Comparison of ENCODE assay signal across 22 cellular contexts in genomic region chr10:65769828-65770227, GRCh38.
"Had no signal": no experiment of that assay in that cellular context is flagged by ENCODE, and none has a peak within 500 bp of the region (broad histone marks: within the 10 kb centered on the region; RNA-seq: fewer than 3 reads in every experiment).

No MANE protein-coding gene starts in this region.

- H3K36me3 Mint-ChIP-seq: activated CD4-positive, alpha-beta memory T cell treated with anti-CD3 and anti-CD28 coated beads for 36 hours; activated naive CD4-positive, alpha-beta T cell treated with anti-CD3 and anti-CD28 coated beads, Interleukin-2, amount 50 U/mL, for 72 hours had no signal

- DNase-seq: activated CD4-positive, alpha-beta memory T cell treated with anti-CD3 and anti-CD28 coated beads for 36 hours; activated CD4-positive, alpha-beta T cell treated with anti-CD3 and anti-CD28 coated beads for 1 hour; activated CD8-positive, alpha-beta memory T cell treated with anti-CD3 and anti-CD28 coated beads, Interleukin-2, amount 50 U/mL, for 4 hours; activated gamma-delta T cell; activated T-cell treated with anti-CD3 and anti-CD28 coated beads, Interleukin-2, amount 50 U/mL, for 48 hours; amygdala; cerebellar nuclear complex; effector memory CD4-positive, alpha-beta T cell; gastrocnemius medialis; heart right ventricle; natural killer cell; small intestine; stimulated activated naive CD8-positive, alpha-beta T cell treated with anti-CD3 and anti-CD28 coated beads, Interleukin-15, amount 100 ng/mL, for 72 hours; T-helper 1 cell; upper lobe of left lung had no signal

- H3K4me1 Mint-ChIP-seq: natural killer cell; stimulated activated naive CD8-positive, alpha-beta T cell treated with anti-CD3 and anti-CD28 coated beads, Interleukin-15, amount 100 ng/mL, for 72 hours had no signal

- H3K4me3 Mint-ChIP-seq: activated CD4-positive, alpha-beta memory T cell treated with anti-CD3 and anti-CD28 coated beads for 36 hours; dendritic cell treated with granulocyte-macrophage colony-stimulating factor and Interleukin-4, amounts not matched to agents 40 ng/mL and 50 ng/mL, for 4 days; natural killer cell; stimulated activated naive CD8-positive, alpha-beta T cell treated with anti-CD3 and anti-CD28 coated beads, Interleukin-15, amount 100 ng/mL, for 72 hours had no signal

- H3K27ac Mint-ChIP-seq: activated CD4-positive, alpha-beta memory T cell treated with anti-CD3 and anti-CD28 coated beads for 36 hours; activated naive CD4-positive, alpha-beta T cell treated with anti-CD3 and anti-CD28 coated beads, Interleukin-2, amount 50 U/mL, for 72 hours; dendritic cell treated with granulocyte-macrophage colony-stimulating factor and Interleukin-4, amounts not matched to agents 40 ng/mL and 50 ng/mL, for 4 days; natural killer cell; stimulated activated naive CD8-positive, alpha-beta T cell treated with anti-CD3 and anti-CD28 coated beads, Interleukin-15, amount 100 ng/mL, for 72 hours had no signal

- H3K27ac ChIP-seq: breast epithelium, gastrocnemius medialis, heart right ventricle, right atrium auricular region, upper lobe of left lung, VCaP had no signal

- H3K27me3 ChIP-seq: breast epithelium, gastrocnemius medialis, heart right ventricle, right atrium auricular region, upper lobe of left lung had no signal

- H3K4me1 ChIP-seq: breast epithelium, gastrocnemius medialis, heart right ventricle, right atrium auricular region, upper lobe of left lung had no signal

- H3K9me3 ChIP-seq: breast epithelium, gastrocnemius medialis, heart right ventricle, right atrium auricular region, upper lobe of left lung had no signal

- ATAC-seq: activated naive CD4-positive, alpha-beta T cell treated with anti-CD3 and anti-CD28 coated beads, Interleukin-2, amount 50 U/mL, for 72 hours; gastrocnemius medialis; heart right ventricle; left lobe of liver; natural killer cell; SK-N-SH treated with all-trans-retinoic acid at 6 μM for 48 hours; stimulated activated naive CD8-positive, alpha-beta T cell treated with anti-CD3 and anti-CD28 coated beads, Interleukin-15, amount 100 ng/mL, for 72 hours had no signal

- H3K4me3 ChIP-seq: breast epithelium, gastrocnemius medialis, heart right ventricle, right atrium auricular region, upper lobe of left lung had no signal

- H3K36me3 ChIP-seq: breast epithelium, gastrocnemius medialis, heart right ventricle, right atrium auricular region, upper lobe of left lung had no signal

- H3K27me3 Mint-ChIP-seq: activated CD4-positive, alpha-beta memory T cell treated with anti-CD3 and anti-CD28 coated beads for 36 hours; dendritic cell treated with granulocyte-macrophage colony-stimulating factor and Interleukin-4, amounts not matched to agents 40 ng/mL and 50 ng/mL, for 4 days; stimulated activated naive CD8-positive, alpha-beta T cell treated with anti-CD3 and anti-CD28 coated beads, Interleukin-15, amount 100 ng/mL, for 72 hours had no signal
